In the genomic region with DNA sequence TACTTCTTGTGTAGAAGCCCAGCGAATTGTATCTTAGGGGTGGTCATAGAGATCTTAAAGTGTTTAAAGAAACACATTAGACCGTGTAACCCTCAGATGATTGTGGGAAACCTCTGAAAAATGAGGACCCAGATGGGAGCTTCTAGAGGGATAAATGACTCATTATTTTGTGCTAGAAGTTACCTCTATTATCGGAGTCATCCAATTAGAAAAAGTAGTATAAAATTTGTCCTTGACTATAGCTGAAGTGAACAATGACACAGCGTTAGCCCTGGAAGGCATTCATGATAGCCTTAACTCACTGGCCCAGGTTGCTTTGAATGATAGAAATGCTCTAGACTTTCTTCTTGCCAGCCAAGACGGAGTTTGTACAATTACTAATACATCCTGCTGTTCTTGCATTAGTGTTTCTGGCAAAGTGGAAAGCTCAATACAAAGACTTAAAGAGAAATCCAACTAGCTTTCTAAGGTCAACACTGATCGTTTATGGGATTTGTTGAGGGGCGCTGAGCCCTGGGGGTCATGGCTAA, we compare ENCODE assay signal across 17 cellular contexts.
DNase-seq lines count a peak whose midpoint lies in the region; ATAC-seq, FAIRE-seq and TF ChIP-seq lines count a peak whose summit lies in the region.
"Had no signal": no experiment of that assay in that cellular context is flagged by ENCODE, and none has a peak within 500 bp of the region (broad histone marks: within the 10 kb centered on the region; RNA-seq: fewer than 3 reads in every experiment).

No MANE protein-coding gene starts in this region.

- peaks cover 10% of the 10 kb centered on the region for H3K9me3 ChIP-seq in MG63
- no peaks in the 10 kb centered on the region for H3K9me3 ChIP-seq in endothelial cell of umbilical vein (replicated peaks; ENCODE audit: control insufficient read depth, insufficient read depth, low read length)
- H3K9me3 ChIP-seq in tibial nerve, result no peaks in the 10 kb centered on the region
- H3K9me3 ChIP-seq: BE2C, HAP-1 had no signal

- intact Hi-C loops in endothelial cell of umbilical vein (cut with micrococcal nuclease), result no loop called here

- H3K4me2 ChIP-seq in endothelial cell of umbilical vein (ENCODE audit: insufficient read depth, low read length), result no peak overlapping the region

- WGBS in tibial nerve, 2 donors, result 76 to 84% methylated on average over 7 of the region's 7 CpGs

- peak overlapping the region; percentile 18 for H2AFZ ChIP-seq in endothelial cell of umbilical vein (ENCODE audit: low read depth, low read length)

- TF ChIP-seq CTCF in endothelial cell of umbilical vein (IDR thresholded peaks at IDR 0.05; ENCODE audit: extremely low read depth in 1 of 2, insufficient read depth in 1 of 2, low read depth in 1 of 2, low read length in 2 of 2), result no peak
- no peak for TF ChIP-seq CTCF in tibial nerve (IDR thresholded peaks at IDR 0.05)

- no peaks in the 10 kb centered on the region for H3K79me2 ChIP-seq in endothelial cell of umbilical vein (ENCODE audit: control insufficient read depth, insufficient read depth, low read length)

- H3K27me3 ChIP-seq in MG63 (no peaks in the 10 kb centered on the region), endothelial cell of umbilical vein (ENCODE audit: control insufficient read depth in 2 of 2, insufficient read depth in 2 of 2, low read length in 2 of 2) (no peaks in the 10 kb centered on the region), tibial nerve (no peaks in the 10 kb centered on the region)
- H3K27me3 ChIP-seq: BE2C had no signal

- H3K4me3 ChIP-seq in MG63 (no peak overlapping the region), endothelial cell of umbilical vein (replicated peaks in 1 of 3; ENCODE audit: insufficient read depth in 1 of 3, low read depth in 1 of 3, low read length in 3 of 3) (no peak overlapping the region), tibial nerve (no peak overlapping the region)
- H3K4me3 ChIP-seq: HAP-1 had no signal

- CTCF ChIA-PET in endothelial cell of umbilical vein (lab: Charles Lee), result interaction anchor here (0.9 to 2.7 kb wide), 8 partner anchors 9 to 177 kb away, joined by 3 to 19 read pairs (median 4); no protein-coding TSS in a partner anchor

- no peaks in the 10 kb centered on the region for H3K36me3 ChIP-seq in MG63
- no peaks in the 10 kb centered on the region for H3K36me3 ChIP-seq in endothelial cell of umbilical vein (ENCODE audit: control insufficient read depth in 2 of 2, extremely low read depth in 1 of 2, insufficient read depth in 2 of 2, low read length in 2 of 2)
- H3K36me3 ChIP-seq in tibial nerve, result no peaks in the 10 kb centered on the region
- H3K36me3 ChIP-seq: BE2C, HAP-1 had no signal

- no peak for TF ChIP-seq POLR2A in endothelial cell of umbilical vein (IDR thresholded peaks at IDR 0.05; ENCODE audit: low read depth, low read length)
- no peak for TF ChIP-seq POLR2A in tibial nerve (IDR thresholded peaks at IDR 0.05)

- no peak for ATAC-seq in HG02885 (IDR thresholded peaks at IDR 0.05; ENCODE audit: poor library complexity, unreplicated experiment)
- no peak for ATAC-seq in GM19035 (IDR thresholded peaks at IDR 0.05; ENCODE audit: unreplicated experiment)

- peak; percentile 26 for FAIRE-seq in endothelial cell of umbilical vein (lab: Jason Lieb, UNC)
- FAIRE-seq: GM12891, GM19239 had no signal

- no peak overlapping the region for H3K9ac ChIP-seq in endothelial cell of umbilical vein (replicated peaks; ENCODE audit: extremely low read depth, insufficient read depth, low read length)

- H4K20me1 ChIP-seq in endothelial cell of umbilical vein (replicated peaks; ENCODE audit: control insufficient read depth, extremely low read depth, insufficient read depth, low read length), result no peaks in the 10 kb centered on the region

- no peak for TF ChIP-seq EP300 in tibial nerve (IDR thresholded peaks at IDR 0.05)

- no TSS peak for BruUV-seq in endothelial cell of umbilical vein (replicated peaks; lab: Mats Ljungman, UMichigan)

- H3K9me1 ChIP-seq in endothelial cell of umbilical vein (replicated peaks; ENCODE audit: control insufficient read depth, extremely low read depth, insufficient read depth, low read length), result no peaks in the 10 kb centered on the region

- dilution Hi-C loops in endothelial cell of umbilical vein (cut with MboI; ENCODE audit: extremely low pct_ligation_motif_present, low sequenced_read_pairs), result no loop called here

- H3K4me1 ChIP-seq in endothelial cell of umbilical vein (ENCODE audit: control insufficient read depth, extremely low read depth, insufficient read depth, low read length) (no peaks in the 10 kb centered on the region), tibial nerve (no peaks in the 10 kb centered on the region)
- H3K4me1 ChIP-seq: BE2C, HAP-1 had no signal

- DNase-seq in MG63 (peak; percentile 52), astrocyte of the hippocampus (ENCODE audit: low read depth, low spot score) (peak; percentile 10), endothelial cell of umbilical vein (ENCODE audit: low read depth, low spot score) (peak; percentile 53), iris pigment epithelial cell (ENCODE audit: low read depth) (peak; percentile 16), AG20443 (ENCODE audit: low spot score) (no peak), tibial nerve (ENCODE audit: low spot score in 2 of 2) (no peak)
- DNase-seq: BE2C; CD4-positive, alpha-beta memory T cell; DMS79; GOT3 had no signal

- H3K27ac ChIP-seq in endothelial cell of umbilical vein (ENCODE audit: insufficient read depth, low read depth, low read length) (no peak overlapping the region), tibial nerve (no peak overlapping the region)
- H3K27ac ChIP-seq: C4-2B, HL-60 had no signal

- POLR2A ChIA-PET in endothelial cell of umbilical vein (lab: Charles Lee), result no interaction called here

TF ChIP-seq in endothelial cell of umbilical vein, 7 proteins besides CTCF, POLR2A, EP300 and RAD21:
- no peak for TF ChIP-seq GATA2 (IDR thresholded peaks at IDR 0.05; ENCODE audit: insufficient read depth, insufficient read length, low read depth, low read length)
- peak; percentile 36 for TF ChIP-seq FOS (IDR thresholded peaks at IDR 0.05; ENCODE audit: borderline replicate concordance, insufficient read depth, low read length)
- TF ChIP-seq, protein P1, sequence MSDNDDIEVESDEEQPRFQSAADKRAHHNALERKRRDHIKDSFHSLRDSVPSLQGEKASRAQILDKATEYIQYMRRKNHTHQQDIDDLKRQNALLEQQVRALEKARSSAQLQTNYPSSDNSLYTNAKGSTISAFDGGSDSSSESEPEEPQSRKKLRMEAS (IDR thresholded peaks at IDR 0.05; ENCODE audit: insufficient read depth, insufficient read length), result no peak

Comparison
In these comparisons a context has a peak if more than half of its experiments do, and no peak if none do; other contexts are left out.
1. DNase-seq: peak in MG63 (single experiment), astrocyte of the hippocampus (single experiment), endothelial cell of umbilical vein (single experiment) and iris pigment epithelial cell (single experiment); none in AG20443 (single experiment) and tibial nerve (0 of 2).